In the genomic region with DNA sequence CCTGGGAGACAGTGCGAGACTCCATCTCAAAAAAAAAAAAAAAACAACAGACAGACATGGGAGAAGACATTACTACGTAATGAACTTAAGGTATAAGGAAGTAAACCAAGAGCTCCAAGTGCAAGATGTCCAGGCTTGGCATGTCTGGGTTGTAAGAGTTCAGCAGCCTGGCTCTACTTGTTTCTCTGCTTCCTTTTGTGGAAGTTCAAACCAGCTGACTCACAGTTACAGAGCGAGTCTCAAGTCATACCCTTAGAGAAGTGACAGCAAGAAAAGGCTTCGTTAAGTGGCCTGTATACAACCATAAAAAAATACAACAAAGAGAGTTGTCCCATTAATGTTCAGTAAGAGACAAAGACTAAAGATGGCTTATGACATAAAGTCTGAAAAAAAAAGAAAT, we compare ENCODE assay signal across 8 cellular contexts. TPM values are rescaled to one million over a fixed set of nuclear protein-coding genes. Genes with fewer than 3 reads are reported as not detected.
A peak's percentile ranks its signal among the peaks of the same experiment; 100 is the strongest.
DNase-seq lines count a peak whose midpoint lies in the region; ATAC-seq and TF ChIP-seq lines count a peak whose summit lies in the region.

No MANE protein-coding gene starts in this region.

- no peaks in the 10 kb centered on the region for H4K20me1 ChIP-seq in MM.1S (ENCODE audit: insufficient read depth, low read length)

- CTCF ChIA-PET in AG04450 (lab: Charles Lee) = interaction anchor here (0.7 kb wide), 1 partner anchor 80 kb away, joined by 5 read pairs; no protein-coding TSS in a partner anchor

- H3K4me3 ChIP-seq in AG04450 (ENCODE audit: low read depth, low read length) = peak overlapping the region; percentile 73
- H3K4me3 ChIP-seq in MM.1S (ENCODE audit: low read length) = no peak overlapping the region
- peak overlapping the region; percentile 63 to 69 for H3K4me3 ChIP-seq in aorta (ENCODE audit: low read length in 2 of 2)

- no peaks in the 10 kb centered on the region for H3K9me3 Mint-ChIP-seq in brain

- DNase-seq in AG04450 (ENCODE audit: low read depth, low spot score) (no peak), MM.1S (no peak), medulla oblongata (ENCODE audit: extremely low spot score) (peak; percentile 64), aorta (peak in 1 of 2 donors; percentile 54), activated gamma-delta T cell (lab: John Stamatoyannopoulos, UW) (no peak), NCI-H1048 (lab: John Stamatoyannopoulos, UW) (no peak)

- H3K4me1 Mint-ChIP-seq in brain = peaks cover 41% of the 10 kb centered on the region

- peak overlapping the region; percentile 89; the same call in 1 of the 2 replicates for H3K4me2 ChIP-seq in MM.1S (ENCODE audit: low read depth, low read length)

- peaks cover 62% of the 10 kb centered on the region for H3K36me3 Mint-ChIP-seq in brain

- H2AFZ ChIP-seq in MM.1S (ENCODE audit: low read length) = no peak overlapping the region

- H3K4me1 ChIP-seq in MM.1S (ENCODE audit: low read length) (peaks cover 14% of the 10 kb centered on the region), aorta (ENCODE audit: control insufficient read depth in 1 of 2, insufficient read depth in 2 of 2, low read length in 2 of 2) (no peaks in the 10 kb centered on the region)

- H3K9me2 ChIP-seq in MM.1S (replicated peaks; ENCODE audit: insufficient read depth, low read length) = no peaks in the 10 kb centered on the region

- H3K27ac ChIP-seq in AG04450 (ENCODE audit: low read depth, low read length) = peak overlapping the region; percentile 22
- no peak overlapping the region for H3K27ac ChIP-seq in MM.1S (ENCODE audit: low read length)
- H3K27ac ChIP-seq in aorta (ENCODE audit: low read depth in 1 of 2, low read length in 2 of 2) = peak overlapping the region in 1 of 2 donors; percentile 39

- H3K27me3 ChIP-seq in AG04450 (ENCODE audit: control insufficient read depth, insufficient read depth, low read length) = no peaks in the 10 kb centered on the region
- no peaks in the 10 kb centered on the region for H3K27me3 ChIP-seq in MM.1S (replicated peaks; ENCODE audit: insufficient read depth, low read length)
- H3K27me3 ChIP-seq in aorta (ENCODE audit: control insufficient read depth in 1 of 2, insufficient read depth in 2 of 2, low read length in 1 of 2) = no peaks in the 10 kb centered on the region

- WGBS in aorta, 2 donors = 29 to 32% methylated on average over 4 of the region's 4 CpGs

- H3K79me2 ChIP-seq in MM.1S (ENCODE audit: low read length) = peaks cover 29% of the 10 kb centered on the region

- H3K27ac Mint-ChIP-seq in brain = peak overlapping the region; percentile 96 to 99 (median 98)

- peak; percentile 59 for ATAC-seq in aorta (ENCODE audit: low FRiP score)
- no peak for ATAC-seq in GM18498 (IDR thresholded peaks at IDR 0.05; ENCODE audit: unreplicated experiment)

- H3K4me3 Mint-ChIP-seq in brain = peak overlapping the region; percentile 93 to 98 (median 95)

- H3K27me3 Mint-ChIP-seq in brain = peaks cover 6% of the 10 kb centered on the region

- no peak overlapping the region for H3K9ac ChIP-seq in MM.1S (ENCODE audit: low read length)

- no peaks in the 10 kb centered on the region for H3K9me3 ChIP-seq in AG04450 (ENCODE audit: control insufficient read depth, insufficient read depth, low read length)
- H3K9me3 ChIP-seq in MM.1S (replicated peaks; ENCODE audit: insufficient read depth, low read length) = no peaks in the 10 kb centered on the region
- H3K9me3 ChIP-seq in aorta (ENCODE audit: control insufficient read depth, low read length) = no peaks in the 10 kb centered on the region

- intact Hi-C loops in aorta (cut with DNase I) = loop anchor here in 1 of 2 donors (5.0 kb wide), 1 partner anchor 48 kb away; no protein-coding TSS in a partner anchor

- H3K36me3 ChIP-seq in MM.1S (replicated peaks; ENCODE audit: insufficient read depth, low read length) (peaks cover 21% of the 10 kb centered on the region), aorta (ENCODE audit: control insufficient read depth in 1 of 2, insufficient read depth in 2 of 2, low read length in 1 of 2) (peaks cover 5 to 10% of the 10 kb centered on the region in 2 donors)

- POLR2A ChIA-PET in AG04450 (lab: Yijun Ruan, JAX) = interaction anchor here (0.6 kb wide), 1 partner anchor 9 kb away, joined by 7 read pairs; no protein-coding TSS in a partner anchor

- TF ChIP-seq CTCF in AG04450 (IDR thresholded peaks at IDR 0.05; ENCODE audit: low read depth, low read length) = no peak
- TF ChIP-seq CTCF in MM.1S (IDR thresholded peaks at IDR 0.05; ENCODE audit: low read length) = no peak
- TF ChIP-seq CTCF in brain (conservative IDR thresholded peaks at IDR 0.05) = no peak

- peaks cover 42% of the 10 kb centered on the region for H3F3A ChIP-seq in MM.1S (ENCODE audit: insufficient read depth, low read length)

RNA-seq across cellular contexts. Expression of a gene that starts 1.3 kb away (rescaled TPM):
- polyA plus RNA-seq in AG04450 (2011; rRNA removed) (56.4 and 65.2 TPM in 2 replicates), brain (ENCODE audit: insufficient read depth, low read depth, low replicate concordance) (12.2 TPM), aorta (10 to 100 TPM; 16.4 to 19.0 TPM)
- 61.1 and 69.2 TPM in 2 replicates for polyA minus RNA-seq in AG04450 (2011; rRNA and poly(A)+ RNA removed)
- total RNA-seq in aorta = 10 to 100 TPM; 49.6 to 49.9 TPM

RNA-seq across cellular contexts. Expression of a gene that starts 24.3 kb away (rescaled TPM):
- polyA plus RNA-seq in AG04450 (2011; rRNA removed) (34.9 and 39.0 TPM in 2 replicates), brain (ENCODE audit: insufficient read depth, low read depth, low replicate concordance) (24.1 TPM), aorta (10 to 100 TPM in 1 of 2 donors, 1 to 10 TPM in 1; 6.8 to 49.5 TPM)
- 47.4 and 53.0 TPM in 2 replicates for polyA minus RNA-seq in AG04450 (2011; rRNA and poly(A)+ RNA removed)
- 10 to 100 TPM; 47.0 to 60.5 TPM for total RNA-seq in aorta

RNA-seq across cellular contexts. Expression of a gene that starts 31.5 kb away (rescaled TPM):
- polyA plus RNA-seq in AG04450 (2011; rRNA removed) (not detected in 2 replicates), brain (ENCODE audit: insufficient read depth, low read depth, low replicate concordance) (not detected), aorta (not detected)
- polyA minus RNA-seq in AG04450 (2011; rRNA and poly(A)+ RNA removed) = not detected in 2 replicates
- not detected for total RNA-seq in aorta

RNA-seq across cellular contexts. Expression of a gene that starts 50.5 kb away (rescaled TPM):
- 44.8 and 49.0 TPM in 2 replicates for polyA plus RNA-seq in AG04450 (2011; rRNA removed)
- 52.2 and 55.1 TPM in 2 replicates for polyA minus RNA-seq in AG04450 (2011; rRNA and poly(A)+ RNA removed)
- 271 TPM for polyA plus RNA-seq in brain (ENCODE audit: insufficient read depth, low read depth, low replicate concordance)
- total RNA-seq in aorta = 10 to 100 TPM; 42.8 to 49.5 TPM
- 10 to 100 TPM; 12.1 to 23.6 TPM for polyA plus RNA-seq in aorta

RNA-seq across cellular contexts. Expression of a gene that starts 52.9 kb away (rescaled TPM):
- polyA plus RNA-seq in AG04450 (2011; rRNA removed) (22.3 and 24.5 TPM in 2 replicates), brain (ENCODE audit: insufficient read depth, low read depth, low replicate concordance) (17.9 TPM), aorta (10 to 100 TPM in 1 of 2 donors, 1 to 10 TPM in 1; 6.4 to 43.4 TPM)
- polyA minus RNA-seq in AG04450 (2011; rRNA and poly(A)+ RNA removed) = 38.8 and 43.6 TPM in 2 replicates
- 10 to 100 TPM; 65.4 to 81.9 TPM for total RNA-seq in aorta
